9 cellular contexts compared by ENCODE assay signal in genomic region chr4:41692717-41693345, GRCh38. TPM values are rescaled to one million over a fixed set of nuclear protein-coding genes. Genes with fewer than 3 reads are reported as not detected.
DNase-seq lines count a peak whose midpoint lies in the region; ATAC-seq and TF ChIP-seq lines count a peak whose summit lies in the region.
"Had no signal": no experiment of that assay in that cellular context is flagged by ENCODE, and none has a peak within 500 bp of the region (broad histone marks: within the 10 kb centered on the region; RNA-seq: fewer than 3 reads in every experiment).

No MANE protein-coding gene starts in this region.

- TF ChIP-seq POLR2A in body of pancreas (IDR thresholded peaks at IDR 0.05) = no peak

- peak; percentile 65 for DNase-seq in EH (ENCODE audit: low read depth)
- DNase-seq in KBM-7 = peak; percentile 67
- DNase-seq in RKO (ENCODE audit: low spot score) = peak; percentile 66
- peak; percentile 54 to 62 (median 61) for DNase-seq in body of pancreas
- DNase-seq in iPS-NIHi11 (ENCODE audit: low spot score) = peak; percentile 69
- peak; percentile 25 to 54 for DNase-seq in stimulated activated CD4-positive, alpha-beta T cell treated with anti-CD3 and anti-CD28 coated beads, Interleukin-2, amount 100 ng/mL, for 24 hours
- no peak for DNase-seq in activated CD4-positive, CD25-positive, alpha-beta regulatory T cell (lab: John Stamatoyannopoulos, UW)
- DNase-seq: activated B cell treated with CpG ODN at 0.5 μM for 24 hours had no signal

- peaks cover 3% of the 10 kb centered on the region for H3K4me1 ChIP-seq in body of pancreas

- no peaks in the 10 kb centered on the region for H3K36me3 ChIP-seq in body of pancreas (replicated peaks in 1 of 2; ENCODE audit: insufficient read depth in 1 of 2, low read depth in 2 of 2)

- H3K27ac ChIP-seq in body of pancreas = no peak overlapping the region

- peak; percentile 78 to 89 (median 86) for TF ChIP-seq CTCF in body of pancreas (IDR thresholded peaks at IDR 0.05)

- in situ Hi-C loops in KBM-7 (cut with MboI; ENCODE audit: low pct_unique_long_range_greater_than_20kb, low sequenced_read_pairs) = loop anchor here (25.0 kb wide), 1 partner anchor 194 kb away; no protein-coding TSS in a partner anchor

- H3K4me3 ChIP-seq in body of pancreas = no peak overlapping the region

- 32 to 33% methylated on average over 12 of the region's 12 CpGs for WGBS in body of pancreas, 2 donors

- no peaks in the 10 kb centered on the region for H3K27me3 ChIP-seq in body of pancreas

- intact Hi-C loops in body of pancreas (cut with DNase I) = loop anchor here (5.0 kb wide), 1 partner anchor 194 kb away; no protein-coding TSS in a partner anchor

- no peaks in the 10 kb centered on the region for H3K9me3 ChIP-seq in body of pancreas

- peak; percentile 92 for ATAC-seq in GM21526 (IDR thresholded peaks at IDR 0.05; ENCODE audit: low FRiP score, unreplicated experiment)
- peak; percentile 79 for ATAC-seq in body of pancreas

RNA-seq across cellular contexts. Expression of gene PHOX2B, which starts 55.7 kb away (rescaled TPM):
- total RNA-seq in body of pancreas = not detected
- total RNA-seq: activated B cell treated with CpG ODN at 0.5 μM for 24 hours had no signal

Comparison
In these comparisons a context has a peak if more than half of its experiments do, and no peak if none do; other contexts are left out.
1. DNase-seq: peak in EH (single experiment), KBM-7 (single experiment), RKO (single experiment), body of pancreas (4 of 4), iPS-NIHi11 (single experiment) and stimulated activated CD4-positive, alpha-beta T cell treated with anti-CD3 and anti-CD28 coated beads, Interleukin-2, amount 100 ng/mL, for 24 hours (2 of 2); none in activated CD4-positive, CD25-positive, alpha-beta regulatory T cell (0 of 4).